Comparison of ENCODE assay signal across 18 cellular contexts in the genomic region with DNA sequence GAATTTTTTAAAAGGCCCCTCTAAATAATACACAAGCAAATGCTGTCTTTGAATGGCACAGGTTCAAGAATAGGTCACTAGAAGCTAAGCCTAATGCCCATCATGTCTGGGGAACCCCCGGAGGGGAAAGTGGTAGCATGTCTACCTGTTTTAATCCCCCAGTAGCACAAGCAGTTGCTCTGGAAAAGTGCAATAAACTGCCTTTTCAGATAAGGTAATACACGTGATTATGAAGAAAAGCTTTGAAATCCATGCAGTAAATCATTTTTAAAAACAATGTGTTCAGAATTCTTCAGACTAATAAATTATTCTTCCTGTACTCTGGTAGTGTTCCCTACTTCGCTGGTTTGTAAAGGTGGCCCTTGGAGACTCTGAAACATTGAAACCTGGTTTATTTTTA.
DNase-seq lines count a peak whose midpoint lies in the region; ATAC-seq, FAIRE-seq and TF ChIP-seq lines count a peak whose summit lies in the region.
"Had no signal": no experiment of that assay in that cellular context is flagged by ENCODE, and none has a peak within 500 bp of the region (broad histone marks: within the 10 kb centered on the region; RNA-seq: fewer than 3 reads in every experiment).

No MANE protein-coding gene starts in this region.

- no peak for TF ChIP-seq POLR2A in HepG2 (IDR thresholded peaks at IDR 0.05; ENCODE audit: insufficient read depth in 1 of 2, low read depth in 2 of 2, low read length in 2 of 2)
- no peak for TF ChIP-seq POLR2A in right lobe of liver (IDR thresholded peaks at IDR 0.05)

- H3K79me2 ChIP-seq in HepG2 (ENCODE audit: insufficient read depth, low read length) (peaks cover 60% of the 10 kb centered on the region), astrocyte (ENCODE audit: insufficient read depth, low read length) (no peaks in the 10 kb centered on the region), trophoblast cell (ENCODE audit: control insufficient read depth, insufficient read depth, low read length, poor library complexity) (no peaks in the 10 kb centered on the region)

- no peaks in the 10 kb centered on the region for H3K27me3 Mint-ChIP-seq in astrocyte (ENCODE audit: low read depth, unreplicated experiment)
- H3K27me3 Mint-ChIP-seq: CD8-positive, alpha-beta memory T cell had no signal

- H3K4ac ChIP-seq in trophoblast cell (ENCODE audit: low read depth, low read length) = no peak overlapping the region

- H3K23ac ChIP-seq in trophoblast cell (ENCODE audit: low read length) = no peak overlapping the region

- H4K20me1 ChIP-seq in HepG2 (ENCODE audit: insufficient read depth, low read length) (no peaks in the 10 kb centered on the region), astrocyte (ENCODE audit: insufficient read depth, low read length) (no peaks in the 10 kb centered on the region)

- H2BK12ac ChIP-seq in trophoblast cell (ENCODE audit: low read length) = no peak overlapping the region

- H2AK5ac ChIP-seq in trophoblast cell (ENCODE audit: low read length) = no peak overlapping the region

- H3K18ac ChIP-seq in trophoblast cell (ENCODE audit: low read length) = no peak overlapping the region

- H3K9me3 Mint-ChIP-seq in astrocyte (ENCODE audit: unreplicated experiment) = no peaks in the 10 kb centered on the region
- H3K9me3 Mint-ChIP-seq: GM23338 had no signal

- H3K9me3 ChIP-seq in HepG2 (ENCODE audit: low read length) = no peaks in the 10 kb centered on the region
- no peaks in the 10 kb centered on the region for H3K9me3 ChIP-seq in right lobe of liver
- no peaks in the 10 kb centered on the region for H3K9me3 ChIP-seq in astrocyte (ENCODE audit: insufficient read depth, low read depth, low read length)
- H3K9me3 ChIP-seq in trophoblast cell (ENCODE audit: insufficient read depth, low read depth, low read length) = no peaks in the 10 kb centered on the region
- H3K9me3 ChIP-seq: BLaER1, Caco-2 had no signal

- no peaks in the 10 kb centered on the region for H3K36me3 Mint-ChIP-seq in astrocyte (ENCODE audit: low read depth, unreplicated experiment)
- H3K36me3 Mint-ChIP-seq: CD8-positive, alpha-beta memory T cell had no signal

- intact Hi-C loops in HepG2 (cut with micrococcal nuclease; ENCODE audit: unreplicated experiment) (loop anchor here (2.0 to 5.0 kb wide), 4 partner anchors 93 to 173 kb away; no protein-coding TSS in a partner anchor), right lobe of liver (cut with DNase I) (no loop called here)

- 94% methylated on average over 3 of the region's 3 CpGs for WGBS in HepG2 (ENCODE audit: low lambda C conversion rate)
- WGBS in right lobe of liver (ENCODE audit: insufficient coverage, low coverage, low lambda C conversion rate, missing lambda C conversion rate) = 60% methylated on average over 3 of the region's 3 CpGs
- no CpG with 5 or more reads among the region's 3 CpGs for WGBS in trophoblast cell (ENCODE audit: extremely low coverage, insufficient coverage, insufficient read length)

- H4K8ac ChIP-seq in trophoblast cell (ENCODE audit: low read depth, low read length) = no peak overlapping the region

- in situ Hi-C loops in HepG2 (cut with HindIII; ENCODE audit: extremely low pct_ligation_motif_present, low pct_unique_long_range_greater_than_20kb) = no loop called here

- no peak overlapping the region for H3K4me2 ChIP-seq in HepG2 (ENCODE audit: low read depth, low read length)
- no peak overlapping the region for H3K4me2 ChIP-seq in astrocyte (ENCODE audit: low read length)
- no peak overlapping the region for H3K4me2 ChIP-seq in trophoblast cell (ENCODE audit: low read length)
- H3K4me2 ChIP-seq: BLaER1, GM23338 had no signal

- TF ChIP-seq CTCF in HepG2 (CRISPR knock-in tag; IDR thresholded peaks at IDR 0.05) (no peak), right lobe of liver (IDR thresholded peaks at IDR 0.05) (no peak), astrocyte (IDR thresholded peaks at IDR 0.05; ENCODE audit: insufficient read depth, low read depth, low read length) (no peak)

- H3K9ac ChIP-seq in HepG2 (ENCODE audit: insufficient read depth, low read depth, low read length) (peak overlapping the region; percentile 36; the same call in 1 of the 2 replicates), astrocyte (ENCODE audit: low read length) (no peak overlapping the region), trophoblast cell (ENCODE audit: low read length) (no peak overlapping the region)
- H3K9ac ChIP-seq: BLaER1 had no signal

- no peak overlapping the region for H3K4me3 ChIP-seq in HepG2 (replicated peaks in 1 of 3; ENCODE audit: insufficient read depth in 1 of 3, low read depth in 2 of 3, low read length in 3 of 3)
- no peak overlapping the region for H3K4me3 ChIP-seq in right lobe of liver
- no peak overlapping the region for H3K4me3 ChIP-seq in astrocyte (ENCODE audit: insufficient read depth, low read depth, low read length)
- H3K4me3 ChIP-seq in trophoblast cell (ENCODE audit: low read depth, low read length) = no peak overlapping the region
- H3K4me3 ChIP-seq: BLaER1, GM23338 had no signal

- POLR2A ChIA-PET in HepG2 (lab: Yijun Ruan, JAX) = no interaction called here

- peak overlapping the region; percentile 40 for H2BK5ac ChIP-seq in trophoblast cell (ENCODE audit: low read depth, low read length, poor library complexity)

- H3K27me3 ChIP-seq in HepG2 (ENCODE audit: control insufficient read depth in 1 of 2, insufficient read depth in 2 of 2, low read length in 2 of 2) = no peaks in the 10 kb centered on the region
- H3K27me3 ChIP-seq in right lobe of liver = no peaks in the 10 kb centered on the region
- H3K27me3 ChIP-seq in astrocyte (ENCODE audit: insufficient read depth, low read length) = no peaks in the 10 kb centered on the region
- H3K27me3 ChIP-seq in trophoblast cell (ENCODE audit: insufficient read depth, low read length) = no peaks in the 10 kb centered on the region
- H3K27me3 ChIP-seq: BLaER1 had no signal

- H2AFZ ChIP-seq in HepG2 (ENCODE audit: low read length) = no peak overlapping the region
- H2AFZ ChIP-seq in astrocyte (ENCODE audit: low read depth, low read length) = no peak overlapping the region
- no peak overlapping the region for H2AFZ ChIP-seq in trophoblast cell (ENCODE audit: insufficient read depth, low read length, poor library complexity)
- H2AFZ ChIP-seq: GM23338 had no signal

- H3K4me1 ChIP-seq in HepG2 (ENCODE audit: insufficient read depth, low read length) (peaks cover 91% of the 10 kb centered on the region), right lobe of liver (peaks cover 0 to 44% (median 8%) of the 10 kb centered on the region in 4 donors), astrocyte (ENCODE audit: insufficient read depth, low read length) (peaks cover 3% of the 10 kb centered on the region), trophoblast cell (ENCODE audit: control insufficient read depth in 1 of 2, insufficient read depth in 2 of 2, low read length in 2 of 2) (peaks cover 0 to 4% of the 10 kb centered on the region in 2 experiments)
- H3K4me1 ChIP-seq: BLaER1 had no signal

- FAIRE-seq in HepG2 (lab: Jason Lieb, UNC) = no peak
- FAIRE-seq in astrocyte (lab: Jason Lieb, UNC) = no peak
- FAIRE-seq: GM12892, HTR-8/SVneo had no signal

- no peak overlapping the region for H3K4me3 Mint-ChIP-seq in astrocyte (ENCODE audit: unreplicated experiment)
- H3K4me3 Mint-ChIP-seq: CD8-positive, alpha-beta memory T cell; GM23338 had no signal

- peaks cover 32% of the 10 kb centered on the region for H3K4me1 Mint-ChIP-seq in astrocyte (ENCODE audit: low read depth, unreplicated experiment)
- H3K4me1 Mint-ChIP-seq: CD8-positive, alpha-beta memory T cell had no signal

- H3K27ac ChIP-seq in HepG2 (ENCODE audit: extremely low read length, insufficient read depth, low read length) (peak overlapping the region; percentile 90), right lobe of liver (no peak overlapping the region), astrocyte (ENCODE audit: low read depth, low read length) (no peak overlapping the region), trophoblast cell (ENCODE audit: low read depth, low read length) (no peak overlapping the region)
- H3K27ac ChIP-seq: BLaER1 had no signal

- BruUV-seq in HepG2 (replicated peaks; lab: Mats Ljungman, UMichigan) = no TSS peak

- H3K27ac Mint-ChIP-seq in astrocyte (ENCODE audit: unreplicated experiment) = peak overlapping the region; percentile 79
- H3K27ac Mint-ChIP-seq: CD8-positive, alpha-beta memory T cell; GM23338 had no signal

- no peak for ATAC-seq in HepG2
- ATAC-seq in right lobe of liver = no peak
- no peak for ATAC-seq in GM19467 (IDR thresholded peaks at IDR 0.05; ENCODE audit: unreplicated experiment)
- ATAC-seq: GM23338 had no signal

- DNase-seq in HepG2 (ENCODE audit: low spot score) (no peak), right lobe of liver (no peak), astrocyte (ENCODE audit: low read depth) (no peak), trophoblast cell (no peak), SW480 (ENCODE audit: low spot score) (no peak)
- DNase-seq in stimulated activated CD4-positive, alpha-beta T cell treated with anti-CD3 and anti-CD28 coated beads, Interleukin-2, amount 100 ng/mL, for 48 hours = no peak
- DNase-seq: 8988T; AML-193; Caco-2; CD8-positive, alpha-beta memory T cell; DND-41; GDM1; H7 had no signal

- TF ChIP-seq RAD21 in HepG2 (CRISPR knock-in tag; IDR thresholded peaks at IDR 0.05) = no peak

- H3K79me1 ChIP-seq in trophoblast cell (ENCODE audit: low read length) = peaks cover 2% of the 10 kb centered on the region

- CTCF ChIA-PET in HepG2 (lab: Yijun Ruan, JAX; ENCODE audit: low intra/inter-chr PET ratio, low total read pairs) = no interaction called here

- H3K14ac ChIP-seq in trophoblast cell (ENCODE audit: low read length) = no peak overlapping the region

- H4K91ac ChIP-seq in trophoblast cell (ENCODE audit: low read depth, low read length) = no peak overlapping the region

- no peaks in the 10 kb centered on the region for H3K36me3 ChIP-seq in HepG2 (replicated peaks in 1 of 2; ENCODE audit: control insufficient read depth in 1 of 2, insufficient read depth in 2 of 2, low read length in 2 of 2)
- no peaks in the 10 kb centered on the region for H3K36me3 ChIP-seq in right lobe of liver
- H3K36me3 ChIP-seq in astrocyte (ENCODE audit: insufficient read depth, low read length) = no peaks in the 10 kb centered on the region
- no peaks in the 10 kb centered on the region for H3K36me3 ChIP-seq in trophoblast cell (ENCODE audit: control insufficient read depth in 1 of 2, insufficient read depth in 2 of 2, low read length in 2 of 2)

- H4K12ac ChIP-seq in trophoblast cell (ENCODE audit: low read depth, low read length) = no peak overlapping the region

- no peak overlapping the region for H2BK120ac ChIP-seq in trophoblast cell (ENCODE audit: insufficient read depth, low read length, poor library complexity)

- TF ChIP-seq EP300 in HepG2 (IDR thresholded peaks at IDR 0.05; ENCODE audit: low read depth in 2 of 2, low read length in 2 of 2) = no peak
- no peak for TF ChIP-seq EP300 in HepG2 (CRISPR knock-in tag; IDR thresholded peaks at IDR 0.05; ENCODE audit: borderline replicate concordance)

TF ChIP-seq in HepG2, 621 proteins besides CTCF, POLR2A, EP300 and RAD21:
- TF ChIP-seq ZNF552 (CRISPR knock-in tag; IDR thresholded peaks at IDR 0.05; ENCODE audit: borderline replicate concordance) (no peak), ZKSCAN8 (CRISPR knock-in tag; IDR thresholded peaks at IDR 0.05; ENCODE audit: borderline replicate concordance) (no peak)
